ENCODE assay signal across 1 cellular context in genomic region chr2:217866457-217866856, GRCh38.
A peak's percentile ranks its signal among the peaks of the same experiment; 100 is the strongest.
TF ChIP-seq lines count a peak whose summit lies in the region.

No MANE protein-coding gene starts in this region.

TF ChIP-seq in HEK293, 187 proteins besides CTCF, POLR2A, EP300 and RAD21 (continued from another document):
- TF ChIP-seq ZNF488 (tag by site-specific recombination; IDR thresholded peaks at IDR 0.05) (no peak), ZBTB10 (tag by site-specific recombination; IDR thresholded peaks at IDR 0.05) (no peak), ZIC2 (tag by site-specific recombination; IDR thresholded peaks at IDR 0.05) (0 out of 2 replicates have a peak, but pooled peaks have one; percentile 13)
